Comparison of ENCODE assay signal across 1 cellular context in genomic region chr1:26169669-26170471, GRCh38.
TF ChIP-seq lines count a peak whose summit lies in the region.

ZNF593 (plus strand) TSS chr1:26169908; CDS start chr1:26169984, 76 bp downstream.

TF ChIP-seq in HepG2, 621 proteins besides CTCF, POLR2A, EP300 and RAD21 (continued from another document and continues in another):
- TF ChIP-seq ZNF232 (CRISPR knock-in tag; IDR thresholded peaks at IDR 0.05; ENCODE audit: borderline replicate concordance) (no peak; the same call in 1 of the 2 replicates), RORA (CRISPR knock-in tag; IDR thresholded peaks at IDR 0.05) (no peak), ZNF30 (CRISPR knock-in tag; IDR thresholded peaks at IDR 0.05) (no peak), SMARCE1 (IDR thresholded peaks at IDR 0.05; ENCODE audit: borderline replicate concordance) (no peak), FLYWCH1 (CRISPR knock-in tag; IDR thresholded peaks at IDR 0.05) (no peak), ZNF747 (CRISPR knock-in tag; IDR thresholded peaks at IDR 0.05; ENCODE audit: borderline replicate concordance) (peak; percentile 82; the same call in 1 of the 2 replicates), ZSCAN21 (CRISPR knock-in tag; IDR thresholded peaks at IDR 0.05; ENCODE audit: borderline replicate concordance) (peak; percentile 84), SMAD3 (CRISPR knock-in tag; IDR thresholded peaks at IDR 0.05) (peak; percentile 43; the same call in 1 of the 2 replicates), ZNF124 (CRISPR knock-in tag; IDR thresholded peaks at IDR 0.05) (no peak), NFE2L2 (IDR thresholded peaks at IDR 0.05; ENCODE audit: low read length) (no peak), SCMH1 (CRISPR knock-in tag; IDR thresholded peaks at IDR 0.05; ENCODE audit: borderline replicate concordance) (no peak), TFDP1 (CRISPR knock-in tag; IDR thresholded peaks at IDR 0.05; ENCODE audit: borderline replicate concordance) (peak; percentile 67; the same call in 1 of the 2 replicates), TFE3 (CRISPR knock-in tag; IDR thresholded peaks at IDR 0.05) (peak; percentile 50; the same call in 1 of the 2 replicates), ZNF446 (CRISPR knock-in tag; IDR thresholded peaks at IDR 0.05) (no peak), SAP130 (CRISPR knock-in tag; IDR thresholded peaks at IDR 0.05; ENCODE audit: low read depth) (peak; percentile 99), EZH2 (conservative IDR thresholded peaks at IDR 0.05; ENCODE audit: low read depth, low read length) (no peak), ZNF790 (CRISPR knock-in tag; IDR thresholded peaks at IDR 0.05; ENCODE audit: borderline replicate concordance) (peak; percentile 66; the same call in 1 of the 2 replicates), PCBP2 (optimal IDR thresholded peaks at IDR 0.05; ENCODE audit: low read depth, low read length, poor library complexity, severe bottlenecking) (no peak), ZNF207 (IDR thresholded peaks at IDR 0.05; ENCODE audit: borderline replicate concordance) (no peak), MAFG (CRISPR knock-in tag; IDR thresholded peaks at IDR 0.05) (no peak), ZNF776 (CRISPR knock-in tag; IDR thresholded peaks at IDR 0.05) (peak; percentile 98), ZNF850 (CRISPR knock-in tag; conservative IDR thresholded peaks at IDR 0.05) (no peak), ZNF672 (CRISPR knock-in tag; IDR thresholded peaks at IDR 0.05) (no peak), ZNF432 (CRISPR knock-in tag; IDR thresholded peaks at IDR 0.05; ENCODE audit: borderline replicate concordance) (no peak), CHD4 (IDR thresholded peaks at IDR 0.05; ENCODE audit: borderline replicate concordance, low read length) (no peak), ZSCAN29 (CRISPR knock-in tag; conservative IDR thresholded peaks at IDR 0.05) (no peak), KDM5A (IDR thresholded peaks at IDR 0.05; ENCODE audit: borderline replicate concordance, low read length) (peak; percentile 62; the same call in 1 of the 2 replicates), ZNF251 (CRISPR knock-in tag; IDR thresholded peaks at IDR 0.05) (no peak), ZNF407 (CRISPR knock-in tag; IDR thresholded peaks at IDR 0.05; ENCODE audit: not compliant biosample characterization) (peak; percentile 84), ZNF737 (CRISPR knock-in tag; IDR thresholded peaks at IDR 0.05; ENCODE audit: borderline replicate concordance) (no peak; the same call in 1 of the 2 replicates), ZNF317 (CRISPR knock-in tag; IDR thresholded peaks at IDR 0.05) (peak; percentile 88), ZSCAN31 (CRISPR knock-in tag; IDR thresholded peaks at IDR 0.05; ENCODE audit: low read depth) (peak; percentile 82; the same call in 1 of the 2 replicates), KDM2A (CRISPR knock-in tag; IDR thresholded peaks at IDR 0.05; ENCODE audit: borderline replicate concordance, low read depth) (peak; percentile 93), MAZ (IDR thresholded peaks at IDR 0.05; ENCODE audit: borderline replicate concordance, low read depth, low read length) (peak; percentile 91), MAZ (CRISPR knock-in tag; IDR thresholded peaks at IDR 0.05; ENCODE audit: low read depth) (peak; percentile 97), ZKSCAN8 (CRISPR knock-in tag; IDR thresholded peaks at IDR 0.05; ENCODE audit: borderline replicate concordance) (no peak), ZNF451 (CRISPR knock-in tag; IDR thresholded peaks at IDR 0.05) (peak; percentile 97), STAT5B (CRISPR knock-in tag; IDR thresholded peaks at IDR 0.05) (no peak), ZNF598 (CRISPR knock-in tag; IDR thresholded peaks at IDR 0.05; ENCODE audit: borderline replicate concordance) (peak; percentile 91; the same call in 1 of the 2 replicates), RARG (CRISPR knock-in tag; IDR thresholded peaks at IDR 0.05; ENCODE audit: low read depth) (no peak), ZNF12 (CRISPR knock-in tag; IDR thresholded peaks at IDR 0.05) (no peak)
- TF ChIP-seq, protein P1, sequence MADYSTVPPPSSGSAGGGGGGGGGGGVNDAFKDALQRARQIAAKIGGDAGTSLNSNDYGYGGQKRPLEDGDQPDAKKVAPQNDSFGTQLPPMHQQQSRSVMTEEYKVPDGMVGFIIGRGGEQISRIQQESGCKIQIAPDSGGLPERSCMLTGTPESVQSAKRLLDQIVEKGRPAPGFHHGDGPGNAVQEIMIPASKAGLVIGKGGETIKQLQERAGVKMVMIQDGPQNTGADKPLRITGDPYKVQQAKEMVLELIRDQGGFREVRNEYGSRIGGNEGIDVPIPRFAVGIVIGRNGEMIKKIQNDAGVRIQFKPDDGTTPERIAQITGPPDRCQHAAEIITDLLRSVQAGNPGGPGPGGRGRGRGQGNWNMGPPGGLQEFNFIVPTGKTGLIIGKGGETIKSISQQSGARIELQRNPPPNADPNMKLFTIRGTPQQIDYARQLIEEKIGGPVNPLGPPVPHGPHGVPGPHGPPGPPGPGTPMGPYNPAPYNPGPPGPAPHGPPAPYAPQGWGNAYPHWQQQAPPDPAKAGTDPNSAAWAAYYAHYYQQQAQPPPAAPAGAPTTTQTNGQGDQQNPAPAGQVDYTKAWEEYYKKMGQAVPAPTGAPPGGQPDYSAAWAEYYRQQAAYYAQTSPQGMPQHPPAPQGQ (CRISPR knock-in tag; IDR thresholded peaks at IDR 0.05; ENCODE audit: borderline replicate concordance): peak; percentile 69; the same call in 1 of the 2 replicates
- TF ChIP-seq, protein P2, sequence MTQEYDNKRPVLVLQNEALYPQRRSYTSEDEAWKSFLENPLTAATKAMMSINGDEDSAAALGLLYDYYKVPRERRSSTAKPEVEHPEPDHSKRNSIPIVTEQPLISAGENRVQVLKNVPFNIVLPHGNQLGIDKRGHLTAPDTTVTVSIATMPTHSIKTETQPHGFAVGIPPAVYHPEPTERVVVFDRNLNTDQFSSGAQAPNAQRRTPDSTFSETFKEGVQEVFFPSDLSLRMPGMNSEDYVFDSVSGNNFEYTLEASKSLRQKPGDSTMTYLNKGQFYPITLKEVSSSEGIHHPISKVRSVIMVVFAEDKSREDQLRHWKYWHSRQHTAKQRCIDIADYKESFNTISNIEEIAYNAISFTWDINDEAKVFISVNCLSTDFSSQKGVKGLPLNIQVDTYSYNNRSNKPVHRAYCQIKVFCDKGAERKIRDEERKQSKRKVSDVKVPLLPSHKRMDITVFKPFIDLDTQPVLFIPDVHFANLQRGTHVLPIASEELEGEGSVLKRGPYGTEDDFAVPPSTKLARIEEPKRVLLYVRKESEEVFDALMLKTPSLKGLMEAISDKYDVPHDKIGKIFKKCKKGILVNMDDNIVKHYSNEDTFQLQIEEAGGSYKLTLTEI (CRISPR knock-in tag; conservative IDR thresholded peaks at IDR 0.05): no peak
- TF ChIP-seq, protein P3, sequence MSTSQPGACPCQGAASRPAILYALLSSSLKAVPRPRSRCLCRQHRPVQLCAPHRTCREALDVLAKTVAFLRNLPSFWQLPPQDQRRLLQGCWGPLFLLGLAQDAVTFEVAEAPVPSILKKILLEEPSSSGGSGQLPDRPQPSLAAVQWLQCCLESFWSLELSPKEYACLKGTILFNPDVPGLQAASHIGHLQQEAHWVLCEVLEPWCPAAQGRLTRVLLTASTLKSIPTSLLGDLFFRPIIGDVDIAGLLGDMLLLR (CRISPR knock-in tag; IDR thresholded peaks at IDR 0.05): peak; percentile 99
- TF ChIP-seq, protein P4, sequence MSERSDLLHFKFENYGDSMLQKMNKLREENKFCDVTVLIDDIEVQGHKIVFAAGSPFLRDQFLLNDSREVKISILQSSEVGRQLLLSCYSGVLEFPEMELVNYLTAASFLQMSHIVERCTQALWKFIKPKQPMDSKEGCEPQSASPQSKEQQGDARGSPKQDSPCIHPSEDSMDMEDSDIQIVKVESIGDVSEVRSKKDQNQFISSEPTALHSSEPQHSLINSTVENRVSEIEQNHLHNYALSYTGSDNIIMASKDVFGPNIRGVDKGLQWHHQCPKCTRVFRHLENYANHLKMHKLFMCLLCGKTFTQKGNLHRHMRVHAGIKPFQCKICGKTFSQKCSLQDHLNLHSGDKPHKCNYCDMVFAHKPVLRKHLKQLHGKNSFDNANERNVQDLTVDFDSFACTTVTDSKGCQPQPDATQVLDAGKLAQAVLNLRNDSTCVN (CRISPR knock-in tag; IDR thresholded peaks at IDR 0.05; ENCODE audit: borderline replicate concordance): no peak
- TF ChIP-seq, protein P5, sequence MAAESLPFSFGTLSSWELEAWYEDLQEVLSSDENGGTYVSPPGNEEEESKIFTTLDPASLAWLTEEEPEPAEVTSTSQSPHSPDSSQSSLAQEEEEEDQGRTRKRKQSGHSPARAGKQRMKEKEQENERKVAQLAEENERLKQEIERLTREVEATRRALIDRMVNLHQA (CRISPR knock-in tag; IDR thresholded peaks at IDR 0.05): no peak
- TF ChIP-seq, protein P6, sequence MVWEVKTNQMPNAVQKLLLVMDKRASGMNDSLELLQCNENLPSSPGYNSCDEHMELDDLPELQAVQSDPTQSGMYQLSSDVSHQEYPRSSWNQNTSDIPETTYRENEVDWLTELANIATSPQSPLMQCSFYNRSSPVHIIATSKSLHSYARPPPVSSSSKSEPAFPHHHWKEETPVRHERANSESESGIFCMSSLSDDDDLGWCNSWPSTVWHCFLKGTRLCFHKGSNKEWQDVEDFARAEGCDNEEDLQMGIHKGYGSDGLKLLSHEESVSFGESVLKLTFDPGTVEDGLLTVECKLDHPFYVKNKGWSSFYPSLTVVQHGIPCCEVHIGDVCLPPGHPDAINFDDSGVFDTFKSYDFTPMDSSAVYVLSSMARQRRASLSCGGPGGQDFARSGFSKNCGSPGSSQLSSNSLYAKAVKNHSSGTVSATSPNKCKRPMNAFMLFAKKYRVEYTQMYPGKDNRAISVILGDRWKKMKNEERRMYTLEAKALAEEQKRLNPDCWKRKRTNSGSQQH (CRISPR knock-in tag; IDR thresholded peaks at IDR 0.05; ENCODE audit: low read depth): peak; percentile 92
